Comparison of ENCODE assay signal across 1 cellular context in the genomic region with DNA sequence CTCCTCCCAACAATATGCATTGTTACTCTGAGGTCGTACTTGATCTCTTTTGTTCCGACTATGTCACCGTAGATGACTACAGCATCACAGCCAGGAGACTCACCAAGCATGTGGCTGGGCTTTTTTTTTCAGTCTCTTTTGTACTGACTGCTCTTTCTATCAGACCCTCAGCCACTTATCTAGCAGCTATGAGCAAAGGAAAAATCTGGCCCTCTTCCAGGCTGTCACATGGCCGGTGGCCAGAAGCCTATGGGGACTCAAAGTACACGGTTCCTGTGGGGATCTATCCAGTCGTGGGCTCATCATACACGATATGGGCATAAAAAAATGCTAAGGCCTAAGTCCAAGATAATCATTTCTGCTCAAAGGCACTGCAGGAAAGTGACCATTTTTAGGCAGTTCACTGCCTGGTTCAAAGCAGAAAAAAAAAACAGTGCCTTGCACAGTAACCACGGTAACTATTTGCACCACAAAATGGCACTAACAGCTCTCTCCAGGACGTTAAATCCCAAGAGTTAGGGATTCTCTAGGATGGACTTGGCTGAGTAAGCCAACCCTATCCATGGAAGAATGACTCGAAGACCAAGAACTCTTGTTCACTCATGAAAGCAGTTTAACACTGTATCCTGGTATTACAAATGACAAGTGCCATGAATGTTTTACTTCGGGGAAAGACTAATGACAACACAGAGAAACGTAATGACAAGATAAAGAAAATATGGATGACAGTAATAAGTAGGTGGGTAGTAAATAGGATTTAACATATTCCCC.
TF ChIP-seq lines count a peak whose summit lies in the region.

No MANE protein-coding gene starts in this region.

TF ChIP-seq in GM23338, 12 proteins besides CTCF, POLR2A, EP300 and RAD21 (continued from another document):
- TF ChIP-seq, protein P1, sequence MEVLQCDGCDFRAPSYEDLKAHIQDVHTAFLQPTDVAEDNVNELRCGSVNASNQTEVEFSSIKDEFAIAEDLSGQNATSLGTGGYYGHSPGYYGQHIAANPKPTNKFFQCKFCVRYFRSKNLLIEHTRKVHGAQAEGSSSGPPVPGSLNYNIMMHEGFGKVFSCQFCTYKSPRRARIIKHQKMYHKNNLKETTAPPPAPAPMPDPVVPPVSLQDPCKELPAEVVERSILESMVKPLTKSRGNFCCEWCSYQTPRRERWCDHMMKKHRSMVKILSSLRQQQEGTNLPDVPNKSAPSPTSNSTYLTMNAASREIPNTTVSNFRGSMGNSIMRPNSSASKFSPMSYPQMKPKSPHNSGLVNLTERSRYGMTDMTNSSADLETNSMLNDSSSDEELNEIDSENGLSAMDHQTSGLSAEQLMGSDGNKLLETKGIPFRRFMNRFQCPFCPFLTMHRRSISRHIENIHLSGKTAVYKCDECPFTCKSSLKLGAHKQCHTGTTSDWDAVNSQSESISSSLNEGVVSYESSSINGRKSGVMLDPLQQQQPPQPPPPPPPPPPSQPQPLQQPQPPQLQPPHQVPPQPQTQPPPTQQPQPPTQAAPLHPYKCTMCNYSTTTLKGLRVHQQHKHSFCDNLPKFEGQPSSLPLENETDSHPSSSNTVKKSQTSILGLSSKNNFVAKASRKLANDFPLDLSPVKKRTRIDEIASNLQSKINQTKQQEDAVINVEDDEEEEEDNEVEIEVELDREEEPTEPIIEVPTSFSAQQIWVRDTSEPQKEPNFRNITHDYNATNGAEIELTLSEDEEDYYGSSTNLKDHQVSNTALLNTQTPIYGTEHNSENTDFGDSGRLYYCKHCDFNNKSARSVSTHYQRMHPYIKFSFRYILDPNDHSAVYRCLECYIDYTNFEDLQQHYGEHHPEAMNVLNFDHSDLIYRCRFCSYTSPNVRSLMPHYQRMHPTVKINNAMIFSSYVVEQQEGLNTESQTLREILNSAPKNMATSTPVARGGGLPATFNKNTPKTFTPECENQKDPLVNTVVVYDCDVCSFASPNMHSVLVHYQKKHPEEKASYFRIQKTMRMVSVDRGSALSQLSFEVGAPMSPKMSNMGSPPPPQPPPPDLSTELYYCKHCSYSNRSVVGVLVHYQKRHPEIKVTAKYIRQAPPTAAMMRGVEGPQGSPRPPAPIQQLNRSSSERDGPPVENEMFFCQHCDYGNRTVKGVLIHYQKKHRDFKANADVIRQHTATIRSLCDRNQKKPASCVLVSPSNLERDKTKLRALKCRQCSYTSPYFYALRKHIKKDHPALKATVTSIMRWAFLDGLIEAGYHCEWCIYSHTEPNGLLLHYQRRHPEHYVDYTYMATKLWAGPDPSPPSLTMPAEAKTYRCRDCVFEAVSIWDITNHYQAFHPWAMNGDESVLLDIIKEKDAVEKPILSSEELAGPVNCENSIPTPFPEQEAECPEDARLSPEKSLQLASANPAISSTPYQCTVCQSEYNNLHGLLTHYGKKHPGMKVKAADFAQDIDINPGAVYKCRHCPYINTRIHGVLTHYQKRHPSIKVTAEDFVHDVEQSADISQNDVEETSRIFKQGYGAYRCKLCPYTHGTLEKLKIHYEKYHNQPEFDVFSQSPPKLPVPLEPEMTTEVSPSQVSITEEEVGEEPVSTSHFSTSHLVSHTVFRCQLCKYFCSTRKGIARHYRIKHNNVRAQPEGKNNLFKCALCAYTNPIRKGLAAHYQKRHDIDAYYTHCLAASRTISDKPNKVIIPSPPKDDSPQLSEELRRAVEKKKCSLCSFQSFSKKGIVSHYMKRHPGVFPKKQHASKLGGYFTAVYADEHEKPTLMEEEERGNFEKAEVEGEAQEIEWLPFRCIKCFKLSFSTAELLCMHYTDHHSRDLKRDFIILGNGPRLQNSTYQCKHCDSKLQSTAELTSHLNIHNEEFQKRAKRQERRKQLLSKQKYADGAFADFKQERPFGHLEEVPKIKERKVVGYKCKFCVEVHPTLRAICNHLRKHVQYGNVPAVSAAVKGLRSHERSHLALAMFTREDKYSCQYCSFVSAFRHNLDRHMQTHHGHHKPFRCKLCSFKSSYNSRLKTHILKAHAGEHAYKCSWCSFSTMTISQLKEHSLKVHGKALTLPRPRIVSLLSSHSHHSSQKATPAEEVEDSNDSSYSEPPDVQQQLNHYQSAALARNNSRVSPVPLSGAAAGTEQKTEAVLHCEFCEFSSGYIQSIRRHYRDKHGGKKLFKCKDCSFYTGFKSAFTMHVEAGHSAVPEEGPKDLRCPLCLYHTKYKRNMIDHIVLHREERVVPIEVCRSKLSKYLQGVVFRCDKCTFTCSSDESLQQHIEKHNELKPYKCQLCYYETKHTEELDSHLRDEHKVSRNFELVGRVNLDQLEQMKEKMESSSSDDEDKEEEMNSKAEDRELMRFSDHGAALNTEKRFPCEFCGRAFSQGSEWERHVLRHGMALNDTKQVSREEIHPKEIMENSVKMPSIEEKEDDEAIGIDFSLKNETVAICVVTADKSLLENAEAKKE (CRISPR knock-in tag; IDR thresholded peaks at IDR 0.05): no peak
- TF ChIP-seq STAT1 (IDR thresholded peaks at IDR 0.05; ENCODE audit: unreplicated experiment): no peak
- TF ChIP-seq CREB1 (CRISPR knock-in tag; IDR thresholded peaks at IDR 0.05; ENCODE audit: low read depth): no peak
- TF ChIP-seq EZH2 (IDR thresholded peaks at IDR 0.05; ENCODE audit: low read depth, unreplicated experiment): no peak
- TF ChIP-seq NANOG (IDR thresholded peaks at IDR 0.05; ENCODE audit: borderline replicate concordance): no peak
- TF ChIP-seq ZNF331 (CRISPR knock-in tag; IDR thresholded peaks at IDR 0.05; ENCODE audit: low read depth): no peak
- TF ChIP-seq EZH2phosphoT487 (IDR thresholded peaks at IDR 0.05; ENCODE audit: unreplicated experiment): no peak
- TF ChIP-seq JUNB (IDR thresholded peaks at IDR 0.05; ENCODE audit: unreplicated experiment): no peak
- no peak for TF ChIP-seq POLR2AphosphoS5 (IDR thresholded peaks at IDR 0.05; ENCODE audit: low read depth)
- no peak for TF ChIP-seq ZNF114 (CRISPR knock-in tag; IDR thresholded peaks at IDR 0.05)
